34 cellular contexts compared by ENCODE assay signal in the genomic region with DNA sequence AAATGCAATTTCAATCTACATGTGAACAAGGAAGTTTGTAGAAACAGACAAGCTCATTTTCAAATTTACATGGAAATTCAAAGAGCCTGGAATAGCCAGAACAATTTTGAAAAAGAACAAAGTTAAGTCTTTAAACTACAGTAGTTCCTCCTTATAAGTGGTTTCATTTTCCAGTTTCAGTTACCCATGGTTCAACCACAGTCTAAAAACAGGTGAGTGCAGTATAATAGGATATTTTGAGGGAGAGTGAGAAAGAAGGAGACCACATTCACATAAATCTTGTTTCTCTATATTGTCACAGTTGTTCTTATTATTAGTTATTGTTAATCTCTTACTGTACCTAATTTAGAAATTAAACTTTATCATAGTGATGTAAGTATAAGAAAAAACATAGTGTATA. TPM values are rescaled to one million over a fixed set of nuclear protein-coding genes. Genes with fewer than 3 reads are reported as not detected.
"Had no signal": no experiment of that assay in that cellular context is flagged by ENCODE, and none has a peak within 500 bp of the region (broad histone marks: within the 10 kb centered on the region; RNA-seq: fewer than 3 reads in every experiment).

No MANE protein-coding gene starts in this region.

- DNase-seq: activated B cell treated with CpG ODN at 0.5 μM for 24 hours; activated CD4-positive, alpha-beta memory T cell treated with anti-CD3 and anti-CD28 coated beads, Interleukin-2, amount 10 ng/mL, durations not matched to agents 7 days and 5 days; activated CD4-positive, alpha-beta T cell treated with anti-CD3 and anti-CD28 coated beads for 36 hours; activated CD4-positive, alpha-beta T cell treated with anti-CD3 and anti-CD28 coated beads for 48 hours; activated CD4-positive, alpha-beta T cell treated with anti-CD3 and anti-CD28 coated beads, Interleukin-2, amount 10 ng/mL, durations not matched to agents 7 days and 5 days; activated CD4-positive, alpha-beta T cell treated with anti-CD3 and anti-CD28 coated beads, Interleukin-2, amount 50 U/mL, for 48 hours; activated CD4-positive, CD25-positive, alpha-beta regulatory T cell treated with anti-CD3 and anti-CD28 coated beads, Interleukin-2, amount 50 U/mL, for 72 hours; activated CD8-positive, alpha-beta memory T cell treated with anti-CD3 and anti-CD28 coated beads for 24 hours; activated CD8-positive, alpha-beta memory T cell treated with anti-CD3 and anti-CD28 coated beads, Interleukin-2, amount 10 ng/mL, durations not matched to agents 7 days and 5 days; activated CD8-positive, alpha-beta memory T cell treated with anti-CD3 and anti-CD28 coated beads, Interleukin-2, amount 50 U/mL, for 48 hours; activated CD8-positive, alpha-beta T cell treated with anti-CD3 and anti-CD28 coated beads, Interleukin-2, amount 10 ng/mL, durations not matched to agents 7 days and 5 days; activated effector memory CD4-positive, alpha-beta T cell treated with Interleukin-2 at 50 U/mL for 16 hours; activated gamma-delta T cell; activated naive CD4-positive, alpha-beta T cell treated with anti-CD3 and anti-CD28 coated beads, Interleukin-2, amount 10 ng/mL, durations not matched to agents 7 days and 5 days; activated naive CD4-positive, alpha-beta T cell treated with Interleukin-2 at 50 U/mL for 16 hours; activated naive CD8-positive, alpha-beta T cell treated with anti-CD3 and anti-CD28 coated beads for 36 hours; activated T-cell treated with anti-CD3 and anti-CD28 coated beads, Interleukin-2, amount 50 U/mL, for 24 hours; activated T-cell treated with anti-CD3 and anti-CD28 coated beads, Interleukin-2, amount 50 U/mL, for 48 hours; adrenal gland; amniotic stem cell; aorta; body of pancreas; brain microvascular endothelial cell; central memory CD4-positive, alpha-beta T cell; T-helper 9 cell had no signal

- H3K4me1 ChIP-seq: adrenal gland, breast epithelium had no signal

- H3K36me3 ChIP-seq: adrenal gland, brain microvascular endothelial cell, breast epithelium had no signal

- ATAC-seq: activated CD4-positive, alpha-beta T cell treated with anti-CD3 and anti-CD28 coated beads for 36 hours; activated CD8-positive, alpha-beta memory T cell treated with anti-CD3 and anti-CD28 coated beads, Interleukin-2, amount 10 ng/mL, durations not matched to agents 7 days and 5 days; activated CD8-positive, alpha-beta T cell treated with anti-CD3 and anti-CD28 coated beads, Interleukin-2, amount 10 ng/mL, durations not matched to agents 7 days and 5 days; body of pancreas had no signal

- H3K27ac Mint-ChIP-seq: activated B cell treated with CpG ODN at 0.5 μM for 24 hours; activated CD4-positive, alpha-beta memory T cell treated with anti-CD3 and anti-CD28 coated beads, Interleukin-2, amount 10 ng/mL, durations not matched to agents 7 days and 5 days; activated CD4-positive, alpha-beta T cell treated with anti-CD3 and anti-CD28 coated beads for 36 hours; activated CD4-positive, alpha-beta T cell treated with anti-CD3 and anti-CD28 coated beads, Interleukin-2, amount 10 ng/mL, durations not matched to agents 7 days and 5 days; activated CD8-positive, alpha-beta memory T cell treated with anti-CD3 and anti-CD28 coated beads, Interleukin-2, amount 10 ng/mL, durations not matched to agents 7 days and 5 days; activated CD8-positive, alpha-beta T cell treated with anti-CD3 and anti-CD28 coated beads, Interleukin-2, amount 10 ng/mL, durations not matched to agents 7 days and 5 days; activated naive CD4-positive, alpha-beta T cell treated with anti-CD3 and anti-CD28 coated beads, Interleukin-2, amount 10 ng/mL, durations not matched to agents 7 days and 5 days; activated naive CD4-positive, alpha-beta T cell treated with anti-CD3 and anti-CD28 coated beads, Interleukin-2, amount 50 U/mL, for 24 hours; activated naive CD8-positive, alpha-beta T cell treated with anti-CD3 and anti-CD28 coated beads for 36 hours; activated T-cell treated with anti-CD3 and anti-CD28 coated beads, Interleukin-2, amount 50 U/mL, for 24 hours; activated T-helper 2 cell treated with anti-CD3 and anti-CD28 coated beads, Interferon-gamma antibody, Interleukin-2, Interleukin-4, amounts not matched to agents 10 μg/mL and 5 μg/mL and 100 μg/mL, durations not matched to agents 14 hours and 24 hours and 36 hours; T-helper 1 cell treated with Interleukin-12 subunit alpha and Interleukin-12 subunit beta and Interleukin-4 antibody, amounts not matched to agents 30 μg/mL and 1 μg/mL, for 36 hours; T-helper 2 cell treated with Interferon-gamma antibody and Interleukin-4, amounts not matched to agents 5 μg/mL and 100 μg/mL, for 36 hours had no signal

- FAIRE-seq: astrocyte, TTC549 had no signal

- H3K27me3 ChIP-seq: adrenal gland, body of pancreas, brain microvascular endothelial cell, breast epithelium had no signal

- H3K4me3 ChIP-seq: adrenal gland, body of pancreas, breast epithelium had no signal

- H3K27ac ChIP-seq: adrenal gland, body of pancreas, brain microvascular endothelial cell, breast epithelium, VCaP had no signal

RNA-seq across cellular contexts. Expression of a gene that starts 45.8 kb away (rescaled TPM):
- total RNA-seq: activated B cell treated with CpG ODN at 0.5 μM for 24 hours, adrenal gland, aorta, body of pancreas, breast epithelium, cardiac septum had no signal
- polyA plus RNA-seq: adrenal gland, aorta had no signal
